8 cellular contexts compared by ENCODE assay signal in genomic region chr1:112618721-112619517, GRCh38. TPM values are rescaled to one million over a fixed set of nuclear protein-coding genes. Genes with fewer than 3 reads are reported as not detected.
A peak's percentile ranks its signal among the peaks of the same experiment; 100 is the strongest.
DNase-seq lines count a peak whose midpoint lies in the region; ATAC-seq and TF ChIP-seq lines count a peak whose summit lies in the region.

ST7L (minus strand) TSS chr1:112619141; CDS start chr1:112619113, 28 bp downstream.

- WGBS in HUES64: under 1% methylated on average over 48 of the region's 48 CpGs

- CTCF ChIA-PET in RWPE1 (lab: Yijun Ruan, JAX): interaction anchor here (0.6 to 1.1 kb wide), 3 partner anchors 228 to 229 kb away, joined by 3 to 4 read pairs (median 4); no protein-coding TSS in a partner anchor

- H3K27me3 ChIP-seq in HUES64 (ENCODE audit: insufficient read depth, low read length): no peaks in the 10 kb centered on the region

- H3K4me1 Mint-ChIP-seq in nephron progenitor cell: peaks cover 36% of the 10 kb centered on the region
- H3K4me1 Mint-ChIP-seq in stimulated activated naive CD8-positive, alpha-beta T cell treated with anti-CD3 and anti-CD28 coated beads, Interleukin-15, amount 100 ng/mL, for 72 hours: peaks cover 19% of the 10 kb centered on the region

- H3K4me3 ChIP-seq in HUES64 (ENCODE audit: low read length) (peak within 1 kb of the TSS; percentile 92), fibroblast of villous mesenchyme (ENCODE audit: low read depth, low read length) (peak within 1 kb of the TSS; percentile 96)

- POLR2A ChIA-PET in RWPE1 (lab: Yijun Ruan, JAX; ENCODE audit: low non-redundant PET): interaction anchor here (0.6 to 1.1 kb wide), 2 partner anchors 18 to 86 kb away, joined by 3 to 5 read pairs; no protein-coding TSS in a partner anchor

- TF ChIP-seq CTCF in RWPE1 (conservative IDR thresholded peaks at IDR 0.05; ENCODE audit: low read depth): no peak
- TF ChIP-seq CTCF in fibroblast of villous mesenchyme (IDR thresholded peaks at IDR 0.05; ENCODE audit: insufficient read depth, low read depth, low read length): no peak
- TF ChIP-seq CTCF in nephron progenitor cell (IDR thresholded peaks at IDR 0.05): no peak

- no peaks in the 10 kb centered on the region for H3K9me3 Mint-ChIP-seq in nephron progenitor cell
- no peaks in the 10 kb centered on the region for H3K9me3 Mint-ChIP-seq in stimulated activated naive CD8-positive, alpha-beta T cell treated with anti-CD3 and anti-CD28 coated beads, Interleukin-15, amount 100 ng/mL, for 72 hours

- H3K36me3 Mint-ChIP-seq in nephron progenitor cell (ENCODE audit: low read depth): peaks cover 16% of the 10 kb centered on the region

- peak within 1 kb of the TSS; percentile 96 for H3K27ac ChIP-seq in HUES64 (ENCODE audit: low read depth, low read length)
- H3K27ac ChIP-seq in RWPE1: peak within 1 kb of the TSS; percentile 98

- H3K9me3 ChIP-seq in HUES64 (ENCODE audit: insufficient read depth, low read depth, low read length): no peaks in the 10 kb centered on the region

- peaks cover 24% of the 10 kb centered on the region for H3K36me3 ChIP-seq in HUES64 (ENCODE audit: insufficient read depth, low read length)

- peak within 1 kb of the TSS; percentile 95 for H3K9ac ChIP-seq in HUES64 (ENCODE audit: low read depth, low read length)

- H3K27ac Mint-ChIP-seq in nephron progenitor cell: peak within 1 kb of the TSS; percentile 100
- peak within 1 kb of the TSS; percentile 99 to 100 for H3K27ac Mint-ChIP-seq in stimulated activated naive CD8-positive, alpha-beta T cell treated with anti-CD3 and anti-CD28 coated beads, Interleukin-15, amount 100 ng/mL, for 72 hours

- no peaks in the 10 kb centered on the region for H3K27me3 Mint-ChIP-seq in nephron progenitor cell (ENCODE audit: low read depth, poor library complexity)
- no peaks in the 10 kb centered on the region for H3K27me3 Mint-ChIP-seq in stimulated activated naive CD8-positive, alpha-beta T cell treated with anti-CD3 and anti-CD28 coated beads, Interleukin-15, amount 100 ng/mL, for 72 hours

- peak; percentile 48 for DNase-seq in GDM1 (lab: John Stamatoyannopoulos, UW)
- DNase-seq in RWPE1 (ENCODE audit: low spot score): peak; percentile 75
- peak; percentile 27 to 53 (median 50) for DNase-seq in activated naive CD4-positive, alpha-beta T cell (lab: John Stamatoyannopoulos, UW)
- peak; percentile 76 for DNase-seq in fibroblast of villous mesenchyme (ENCODE audit: low read depth)
- peak; percentile 78 for DNase-seq in nephron progenitor cell
- DNase-seq in stimulated activated naive CD8-positive, alpha-beta T cell treated with anti-CD3 and anti-CD28 coated beads, Interleukin-15, amount 100 ng/mL, for 72 hours: peak; percentile 60 to 65

- H3K4me1 ChIP-seq in HUES64 (ENCODE audit: insufficient read depth, low read length): peaks cover 11% of the 10 kb centered on the region; the same call in 1 of the 2 replicates

- ATAC-seq in stimulated activated naive CD8-positive, alpha-beta T cell treated with anti-CD3 and anti-CD28 coated beads, Interleukin-15, amount 100 ng/mL, for 72 hours: peak; percentile 52
- no peak for ATAC-seq in HG02884 (IDR thresholded peaks at IDR 0.05; ENCODE audit: unreplicated experiment)

- peak within 1 kb of the TSS; percentile 100 for H3K4me3 Mint-ChIP-seq in nephron progenitor cell
- H3K4me3 Mint-ChIP-seq in stimulated activated naive CD8-positive, alpha-beta T cell treated with anti-CD3 and anti-CD28 coated beads, Interleukin-15, amount 100 ng/mL, for 72 hours: peak within 1 kb of the TSS; percentile 95 to 99

RNA-seq across cellular contexts. Expression of gene ST7L, which starts in this region (rescaled TPM):
- polyA plus RNA-seq in HUES64 (2013, experiment 1 of 2): 12.6 TPM
- 12.5 TPM for polyA plus RNA-seq in HUES64 (2013, experiment 2 of 2)
- total RNA-seq in fibroblast of villous mesenchyme: 17.4 and 29.8 TPM in 2 replicates
